In genomic region chr22:32837803-32838202, GRCh38 we compare ENCODE assay signal across 20 cellular contexts. TPM values are rescaled to one million over a fixed set of nuclear protein-coding genes. Genes with fewer than 3 reads are reported as not detected.
"Had no signal": no experiment of that assay in that cellular context is flagged by ENCODE, and none has a peak within 500 bp of the region (broad histone marks: within the 10 kb centered on the region; RNA-seq: fewer than 3 reads in every experiment).

No MANE protein-coding gene starts in this region.

- H3K9me3 ChIP-seq: neutrophil, pancreas, psoas muscle, right atrium auricular region, transverse colon had no signal

- H3K4me3 Mint-ChIP-seq: activated CD4-positive, alpha-beta T cell treated with anti-CD3 and anti-CD28 coated beads, Interleukin-2, amount 10 ng/mL, durations not matched to agents 7 days and 5 days; activated CD8-positive, alpha-beta T cell treated with anti-CD3 and anti-CD28 coated beads, Interleukin-2, amount 10 ng/mL, durations not matched to agents 7 days and 5 days; activated naive CD4-positive, alpha-beta T cell treated with anti-CD3 and anti-CD28 coated beads, Interleukin-2, amount 50 U/mL, for 24 hours; immature natural killer cell; naive thymus-derived CD8-positive, alpha-beta T cell; stimulated activated naive CD8-positive, alpha-beta T cell treated with anti-CD3 and anti-CD28 coated beads, Interleukin-15, Interleukin-2, amounts not matched to agents 100 ng/mL and 50 ng/mL, for 24 hours had no signal

- H3K4me1 Mint-ChIP-seq: activated CD4-positive, alpha-beta T cell treated with anti-CD3 and anti-CD28 coated beads, Interleukin-2, amount 10 ng/mL, durations not matched to agents 7 days and 5 days; immature natural killer cell had no signal

- H3K4me2 ChIP-seq: hepatocyte had no signal

- H3K36me3 Mint-ChIP-seq: activated naive CD4-positive, alpha-beta T cell treated with anti-CD3 and anti-CD28 coated beads, Interleukin-2, amount 50 U/mL, for 24 hours; immature natural killer cell; naive thymus-derived CD8-positive, alpha-beta T cell had no signal

- H3K9me3 Mint-ChIP-seq: activated CD4-positive, alpha-beta T cell treated with anti-CD3 and anti-CD28 coated beads, Interleukin-2, amount 10 ng/mL, durations not matched to agents 7 days and 5 days; activated naive CD4-positive, alpha-beta T cell treated with anti-CD3 and anti-CD28 coated beads, Interleukin-2, amount 50 U/mL, for 24 hours; immature natural killer cell; naive thymus-derived CD8-positive, alpha-beta T cell; stimulated activated naive CD8-positive, alpha-beta T cell treated with anti-CD3 and anti-CD28 coated beads, Interleukin-15, Interleukin-2, amounts not matched to agents 100 ng/mL and 50 ng/mL, for 24 hours had no signal

- H3K4me1 ChIP-seq: pancreas had no signal

- H3K4me3 ChIP-seq: hepatocyte, lung, pancreas, psoas muscle, right atrium auricular region, transverse colon had no signal

- H3K27me3 ChIP-seq: hepatocyte, neutrophil, pancreas, right atrium auricular region, transverse colon had no signal

- DNase-seq: activated CD4-positive, alpha-beta T cell treated with anti-CD3 and anti-CD28 coated beads, Interleukin-2, amount 10 ng/mL, durations not matched to agents 7 days and 5 days; activated CD4-positive, CD25-positive, alpha-beta regulatory T cell treated with anti-CD3 and anti-CD28 coated beads, Interleukin-2, amount 50 U/mL, for 72 hours; activated CD8-positive, alpha-beta T cell treated with anti-CD3 and anti-CD28 coated beads, Interleukin-2, amount 10 ng/mL, durations not matched to agents 7 days and 5 days; activated gamma-delta T cell treated with Interleukin-2 at 50 U/mL for 16 hours; foreskin fibroblast; glutamatergic neuron; immature natural killer cell; naive thymus-derived CD8-positive, alpha-beta T cell; pancreas; psoas muscle; stimulated activated CD4-positive, alpha-beta T cell treated with anti-CD3 and anti-CD28 coated beads, Interleukin-12 subunit alpha, Interleukin-12 subunit beta, amount 100 ng/mL, for 4 hours; transverse colon had no signal

- H3K36me3 ChIP-seq: neutrophil, pancreas, transverse colon had no signal

- H3K27ac Mint-ChIP-seq: activated CD4-positive, alpha-beta T cell treated with anti-CD3 and anti-CD28 coated beads, Interleukin-2, amount 10 ng/mL, durations not matched to agents 7 days and 5 days; activated CD8-positive, alpha-beta T cell treated with anti-CD3 and anti-CD28 coated beads, Interleukin-2, amount 10 ng/mL, durations not matched to agents 7 days and 5 days; activated naive CD4-positive, alpha-beta T cell treated with anti-CD3 and anti-CD28 coated beads, Interleukin-2, amount 50 U/mL, for 24 hours; immature natural killer cell; naive thymus-derived CD8-positive, alpha-beta T cell; stimulated activated naive CD8-positive, alpha-beta T cell treated with anti-CD3 and anti-CD28 coated beads, Interleukin-15, Interleukin-2, amounts not matched to agents 100 ng/mL and 50 ng/mL, for 24 hours had no signal

- ATAC-seq: activated CD8-positive, alpha-beta T cell treated with anti-CD3 and anti-CD28 coated beads, Interleukin-2, amount 10 ng/mL, durations not matched to agents 7 days and 5 days; left lobe of liver; naive thymus-derived CD8-positive, alpha-beta T cell; pancreas; psoas muscle had no signal

- H3K27me3 Mint-ChIP-seq: activated CD4-positive, alpha-beta T cell treated with anti-CD3 and anti-CD28 coated beads, Interleukin-2, amount 10 ng/mL, durations not matched to agents 7 days and 5 days; activated naive CD4-positive, alpha-beta T cell treated with anti-CD3 and anti-CD28 coated beads, Interleukin-2, amount 50 U/mL, for 24 hours; stimulated activated naive CD8-positive, alpha-beta T cell treated with anti-CD3 and anti-CD28 coated beads, Interleukin-15, Interleukin-2, amounts not matched to agents 100 ng/mL and 50 ng/mL, for 24 hours had no signal

- H3K27ac ChIP-seq: hepatocyte, neutrophil, pancreas, psoas muscle, transverse colon, VCaP had no signal

RNA-seq across cellular contexts. Expression of gene TIMP3, which starts 36.3 kb away (rescaled TPM):
- total RNA-seq: activated CD4-positive, alpha-beta T cell treated with anti-CD3 and anti-CD28 coated beads, Interleukin-2, amount 10 ng/mL, durations not matched to agents 7 days and 5 days; activated CD8-positive, alpha-beta T cell treated with anti-CD3 and anti-CD28 coated beads, Interleukin-2, amount 10 ng/mL, durations not matched to agents 7 days and 5 days had no signal
